In the genomic region with DNA sequence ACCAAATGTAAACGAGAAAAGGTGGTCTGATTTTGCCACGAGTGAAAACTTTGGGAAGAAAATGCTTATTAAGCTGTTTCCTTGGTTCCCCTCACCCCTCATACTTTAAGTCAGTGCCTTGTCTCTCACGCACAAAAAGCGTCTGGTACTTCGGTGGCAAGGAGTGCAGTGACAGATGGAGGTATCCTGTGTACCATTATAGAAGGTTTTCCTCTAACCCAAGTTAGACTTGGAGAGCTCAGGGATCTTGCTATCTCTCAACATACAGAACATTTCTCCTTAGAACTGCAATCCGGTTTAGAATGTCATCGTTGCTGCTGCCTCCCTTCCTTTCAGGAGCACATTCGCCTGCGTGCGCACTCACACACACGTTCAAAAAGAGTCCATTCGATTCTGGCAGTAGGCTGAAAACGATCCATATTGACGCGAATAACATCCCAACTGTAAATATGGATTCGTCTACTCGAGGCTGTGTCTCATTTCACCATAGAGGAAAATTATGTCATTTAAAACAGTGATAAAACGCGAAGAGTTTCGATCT, we compare ENCODE assay signal across 9 cellular contexts. TPM values are rescaled to one million over a fixed set of nuclear protein-coding genes. Genes with fewer than 3 reads are reported as not detected.
A peak's percentile ranks its signal among the peaks of the same experiment; 100 is the strongest.
DNase-seq lines count a peak whose midpoint lies in the region; TF ChIP-seq lines count a peak whose summit lies in the region.
"Had no signal": no experiment of that assay in that cellular context is flagged by ENCODE, and none has a peak within 500 bp of the region (broad histone marks: within the 10 kb centered on the region; RNA-seq: fewer than 3 reads in every experiment).

No MANE protein-coding gene starts in this region.

- TF ChIP-seq CTCF in HFFc6 (IDR thresholded peaks at IDR 0.05): no peak

- peaks cover 73% of the 10 kb centered on the region for H3K27me3 ChIP-seq in BLaER1
- no peaks in the 10 kb centered on the region for H3K27me3 ChIP-seq in endocrine pancreas (ENCODE audit: control insufficient read depth, insufficient read depth, low read length)

- peaks cover 18% of the 10 kb centered on the region for H3K36me3 Mint-ChIP-seq in HFFc6 (ENCODE audit: low read depth)

- 0 out of 2 replicates have a peak, but pooled peaks cover 5% of the 10 kb centered on the region for H3K36me3 ChIP-seq in BLaER1
- no peaks in the 10 kb centered on the region for H3K36me3 ChIP-seq in endocrine pancreas (ENCODE audit: control insufficient read depth, insufficient read depth, low read length)

- H3K9me3 ChIP-seq in BLaER1 (peaks cover 8% of the 10 kb centered on the region), endocrine pancreas (ENCODE audit: control insufficient read depth, low read length) (no peaks in the 10 kb centered on the region)

- H3K4me2 ChIP-seq in BLaER1: peak overlapping the region; percentile 76

- H4K20me1 ChIP-seq in BLaER1: peaks cover 23% of the 10 kb centered on the region

- H3K9me3 Mint-ChIP-seq in HFFc6: no peaks in the 10 kb centered on the region
- H3K9me3 Mint-ChIP-seq: mesothelial cell of epicardium had no signal

- peaks cover 7% of the 10 kb centered on the region for H3K4me1 Mint-ChIP-seq in HFFc6 (ENCODE audit: low read depth)

- peak; percentile 42 for DNase-seq in HFFc6
- peak; percentile 33 for DNase-seq in OCI-M2 (lab: John Stamatoyannopoulos, UW; ENCODE audit: unreplicated experiment)
- peak; percentile 27 for DNase-seq in middle frontal gyrus (ENCODE audit: extremely low spot score, low spot score)
- no peak for DNase-seq in mesenteric fat pad (ENCODE audit: low spot score)
- DNase-seq in activated gamma-delta T cell treated with Interleukin-2 at 50 U/mL for 16 hours: no peak
- no peak for DNase-seq in GOT3 (lab: John Stamatoyannopoulos, UW)

- H3K4me3 ChIP-seq in BLaER1 (peak overlapping the region; percentile 82), endocrine pancreas (ENCODE audit: control insufficient read depth, insufficient read depth, low read length) (peak overlapping the region; percentile 96)

- H3K9ac ChIP-seq in BLaER1 (peak overlapping the region; percentile 97), endocrine pancreas (ENCODE audit: control insufficient read depth, insufficient read depth, low read length) (peak overlapping the region; percentile 55)

- H3K27ac Mint-ChIP-seq in HFFc6: no peak overlapping the region
- H3K27ac Mint-ChIP-seq: mesothelial cell of epicardium had no signal

- H3K4me3 Mint-ChIP-seq in HFFc6: no peak overlapping the region
- H3K4me3 Mint-ChIP-seq: mesothelial cell of epicardium had no signal

- H3K27me3 Mint-ChIP-seq in HFFc6 (ENCODE audit: insufficient read depth): no peaks in the 10 kb centered on the region; the same call in 1 of the 2 replicates

- H3K4me1 ChIP-seq in BLaER1: peaks cover 33% of the 10 kb centered on the region
- no peaks in the 10 kb centered on the region for H3K4me1 ChIP-seq in endocrine pancreas (ENCODE audit: control insufficient read depth, insufficient read depth, low read length)

- H3K27ac ChIP-seq in BLaER1: peak overlapping the region; percentile 96

RNA-seq across cellular contexts. Expression of a gene that starts 1.1 kb away (rescaled TPM):
- total RNA-seq in HFFc6 (2021; fragmentation: NEBNext Ultra II Directional; extraction: Animal tissue kit (Norgen Biotek cat#: 25700)): 100 to 1,000 TPM; 162 to 199 (median 166) TPM
- 63.6 TPM for total RNA-seq in mesenteric fat pad

Comparison
In these comparisons a context has a peak if more than half of its experiments do, and no peak if none do; other contexts are left out.
1. DNase-seq: peak in HFFc6 (single experiment), OCI-M2 (single experiment) and middle frontal gyrus (single experiment); none in mesenteric fat pad (single experiment), activated gamma-delta T cell treated with Interleukin-2 at 50 U/mL for 16 hours (single experiment) and GOT3 (single experiment).